In genomic region chr12:120257041-120257821, GRCh38 we compare ENCODE assay signal across 9 cellular contexts.
A peak's percentile ranks its signal among the peaks of the same experiment; 100 is the strongest.
DNase-seq lines count a peak whose midpoint lies in the region; ATAC-seq lines count a peak whose summit lies in the region.
"Had no signal": no experiment of that assay in that cellular context is flagged by ENCODE, and none has a peak within 500 bp of the region (broad histone marks: within the 10 kb centered on the region; RNA-seq: fewer than 3 reads in every experiment).

No MANE protein-coding gene starts in this region.

- in situ Hi-C loops in T47D (cut with HindIII; ENCODE audit: low pct_unique_long_range_greater_than_20kb, low sequenced_read_pairs) = no loop called here

- peaks cover 10 to 88% (median 59%) of the 10 kb centered on the region in 5 donors for H3K4me1 ChIP-seq in subcutaneous abdominal adipose tissue (ENCODE audit: control insufficient read depth in 5 of 5, insufficient read depth in 5 of 5, low read length in 5 of 5)

- no peaks in the 10 kb centered on the region for H3K9me3 ChIP-seq in subcutaneous abdominal adipose tissue (ENCODE audit: control insufficient read depth in 5 of 5, low read length in 5 of 5)

- peaks cover 0 to 4% (median 0%) of the 10 kb centered on the region in 5 donors for H3K36me3 ChIP-seq in subcutaneous abdominal adipose tissue (ENCODE audit: control insufficient read depth in 5 of 5, insufficient read depth in 5 of 5, low read length in 5 of 5)

- DNase-seq in DMS 273 (lab: John Stamatoyannopoulos, UW; ENCODE audit: unreplicated experiment) (peak; percentile 60), DMS 273 treated with DMSO at 0.1 percent for 48 hours (lab: John Stamatoyannopoulos, UW) (no peak), T47D (ENCODE audit: low read depth in 1 of 2, low spot score in 1 of 2) (peak; percentile 71 to 77), islet precursor cell (peak; percentile 61), T1000 (lab: John Stamatoyannopoulos, UW) (no peak)

- peak overlapping the region; percentile 80 for H3K27ac ChIP-seq in subcutaneous abdominal adipose tissue (ENCODE audit: low read depth, low read length)
- H3K27ac ChIP-seq: 22Rv1 had no signal

- H3K4me3 ChIP-seq in subcutaneous abdominal adipose tissue (ENCODE audit: low read depth in 1 of 5, low read length in 5 of 5) = peak overlapping the region in 1 of 5 donors; percentile 14

- no peaks in the 10 kb centered on the region for H3K27me3 ChIP-seq in subcutaneous abdominal adipose tissue (ENCODE audit: control insufficient read depth in 5 of 5, insufficient read depth in 4 of 5, low read length in 5 of 5)

- peak overlapping the region in 2 of 5 donors; percentile 28 to 61 for H3K9ac ChIP-seq in subcutaneous abdominal adipose tissue (ENCODE audit: low read length in 5 of 5)

- ATAC-seq in GM21786 (IDR thresholded peaks at IDR 0.05; ENCODE audit: unreplicated experiment) = no peak
- no peak for ATAC-seq in GM21717 (IDR thresholded peaks at IDR 0.05; ENCODE audit: unreplicated experiment)

Comparison
In these comparisons a context has a peak if more than half of its experiments do, and no peak if none do; other contexts are left out.
1. DNase-seq: peak in DMS 273 (single experiment), T47D (2 of 2) and islet precursor cell (single experiment); none in DMS 273 treated with DMSO at 0.1 percent for 48 hours (single experiment) and T1000 (single experiment).